28 cellular contexts compared by ENCODE assay signal in the genomic region with DNA sequence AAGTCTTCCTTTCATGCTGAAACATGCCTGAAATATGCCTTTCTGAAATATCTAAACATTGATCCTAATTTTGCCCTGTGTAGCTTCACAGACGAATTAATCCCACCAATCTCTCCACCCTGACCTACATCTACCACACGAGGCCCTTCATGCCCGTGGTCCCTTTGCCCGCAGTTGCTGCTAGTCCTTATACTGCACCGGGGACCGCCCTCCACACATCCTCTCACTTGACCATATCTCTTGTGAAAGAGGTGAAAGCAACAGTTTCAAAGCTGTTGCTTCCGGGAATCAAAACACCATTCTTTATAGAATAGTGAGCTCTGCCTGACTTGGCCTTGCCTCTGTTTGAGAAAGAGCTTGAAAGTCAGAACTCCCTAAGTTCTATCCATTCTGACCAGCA.
"Had no signal": no experiment of that assay in that cellular context is flagged by ENCODE, and none has a peak within 500 bp of the region (broad histone marks: within the 10 kb centered on the region; RNA-seq: fewer than 3 reads in every experiment).

No MANE protein-coding gene starts in this region.

- FAIRE-seq: TTC549 had no signal

- H3K36me3 ChIP-seq: breast epithelium, SJCRH30 had no signal

- H3K4me3 ChIP-seq: breast epithelium, SJCRH30 had no signal

- H3K9me3 ChIP-seq: breast epithelium, SJCRH30, SK-N-SH had no signal

- DNase-seq: activated B cell treated with CpG ODN at 0.5 μM for 24 hours; activated CD4-positive, alpha-beta T cell treated with anti-CD3 and anti-CD28 coated beads for 1 hour; activated CD4-positive, alpha-beta T cell treated with anti-CD3 and anti-CD28 coated beads, Interleukin-2, amount 10 ng/mL, durations not matched to agents 24 days and 14 days; activated CD4-positive, alpha-beta T cell treated with anti-CD3 and anti-CD28 coated beads, Interleukin-2, amount 50 U/mL, for 48 hours; activated CD8-positive, alpha-beta memory T cell treated with anti-CD3 and anti-CD28 coated beads, Interleukin-2, amount 10 ng/mL, durations not matched to agents 7 days and 5 days; activated effector memory CD4-positive, alpha-beta T cell treated with Interleukin-2 at 50 U/mL for 16 hours; activated naive CD4-positive, alpha-beta T cell; activated T-cell treated with anti-CD3 and anti-CD28 coated beads, Interleukin-2, amount 50 U/mL, for 24 hours; aorta; caudate nucleus; KG1; NCI-H1048; NCI-H2029; NCI-H2107; NCI-H2171 treated with DMSO at 0.1 percent for 48 hours; NCI-H345; NCI-H510A; NCI-H526 treated with DMSO at 0.1 percent for 48 hours; NCI-H82; NK-92 treated with Interleukin-12 subunit alpha and Interleukin-12 subunit beta, amount 100 ng/mL, for 24 hours; OCI-M1; RPMI8226; SJCRH30; SK-N-SH; T-helper 17 cell; T-helper 9 cell had no signal

- H3K4me1 ChIP-seq: breast epithelium had no signal

- H3K27me3 ChIP-seq: breast epithelium, SJCRH30 had no signal

- H3K27ac ChIP-seq: breast epithelium, SJCRH30 had no signal
